ENCODE assay signal across 9 cellular contexts in the genomic region with DNA sequence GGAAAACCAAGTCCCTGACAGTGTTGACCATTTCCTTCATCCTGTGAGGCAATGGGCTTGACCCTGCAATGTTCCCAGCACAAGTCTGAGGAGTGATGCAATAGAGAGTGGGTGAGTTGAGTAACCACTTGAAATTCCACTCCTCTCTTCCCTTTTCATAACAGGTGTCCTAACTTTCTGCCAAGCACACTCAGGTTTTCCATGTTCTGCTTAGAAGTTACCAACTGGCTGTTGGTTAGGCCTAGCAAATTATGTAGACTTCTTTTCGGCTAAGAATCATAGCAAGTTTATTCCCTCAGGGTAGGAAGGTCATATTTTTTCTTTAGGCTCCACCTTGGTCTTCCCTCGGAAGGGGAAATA. TPM values are rescaled to one million over a fixed set of nuclear protein-coding genes. Genes with fewer than 3 reads are reported as not detected.
DNase-seq lines count a peak whose midpoint lies in the region; ATAC-seq and TF ChIP-seq lines count a peak whose summit lies in the region.
"Had no signal": no experiment of that assay in that cellular context is flagged by ENCODE, and none has a peak within 500 bp of the region (broad histone marks: within the 10 kb centered on the region; RNA-seq: fewer than 3 reads in every experiment).

No MANE protein-coding gene starts in this region.

- H3K4me1 Mint-ChIP-seq in activated CD4-positive, alpha-beta T cell treated with anti-CD3 and anti-CD28 coated beads, Interleukin-2, amount 10 ng/mL, durations not matched to agents 24 days and 14 days = peaks cover 60% of the 10 kb centered on the region

- H3K36me3 ChIP-seq in adrenal gland (replicated peaks in 1 of 2) (no peaks in the 10 kb centered on the region), tibial nerve (no peaks in the 10 kb centered on the region)

- intact Hi-C loops in activated CD4-positive, alpha-beta T cell treated with anti-CD3 and anti-CD28 coated beads, Interleukin-2, amount 10 ng/mL, durations not matched to agents 24 days and 14 days (cut with micrococcal nuclease) = loop anchor here (5.0 kb wide), 1 partner anchor 332 kb away; no protein-coding TSS in a partner anchor
- intact Hi-C loops in adrenal gland (cut with DNase I) = no loop called here

- H3K4me1 ChIP-seq in adrenal gland (replicated peaks in 1 of 2) = peaks cover 5 to 63% of the 10 kb centered on the region in 2 donors
- peaks cover 0 to 64% (median 21%) of the 10 kb centered on the region in 4 donors for H3K4me1 ChIP-seq in tibial nerve

- DNase-seq in activated CD4-positive, alpha-beta T cell treated with anti-CD3 and anti-CD28 coated beads, Interleukin-2, amount 10 ng/mL, durations not matched to agents 24 days and 14 days = no peak
- no peak for DNase-seq in activated CD4-positive, alpha-beta T cell treated with anti-CD3 and anti-CD28 coated beads, Interleukin-2, amount 50 U/mL, for 1 hour
- peak; percentile 43 to 81 (median 74) for DNase-seq in adrenal gland
- DNase-seq in iris pigment epithelial cell (ENCODE audit: low read depth) = peak; percentile 99
- DNase-seq in tibial nerve (ENCODE audit: low spot score in 2 of 2) = peak in 1 of 2 donors; percentile 86

- ATAC-seq in HG03521 (IDR thresholded peaks at IDR 0.05; ENCODE audit: unreplicated experiment) (no peak), GM21360 (IDR thresholded peaks at IDR 0.05; ENCODE audit: unreplicated experiment) (no peak), HG03342 (IDR thresholded peaks at IDR 0.05; ENCODE audit: unreplicated experiment) (no peak)
- ATAC-seq: Panc1 had no signal

- TF ChIP-seq CTCF in adrenal gland (IDR thresholded peaks at IDR 0.05) = no peak
- no peak for TF ChIP-seq CTCF in tibial nerve (IDR thresholded peaks at IDR 0.05)

- no peaks in the 10 kb centered on the region for H3K36me3 Mint-ChIP-seq in activated CD4-positive, alpha-beta T cell treated with anti-CD3 and anti-CD28 coated beads, Interleukin-2, amount 10 ng/mL, durations not matched to agents 24 days and 14 days (ENCODE audit: low read depth)

- TF ChIP-seq POLR2A in adrenal gland (IDR thresholded peaks at IDR 0.05) (no peak), tibial nerve (IDR thresholded peaks at IDR 0.05) (peak in 1 of 2 donors; percentile 24)

- peak; percentile 97 to 99 for TF ChIP-seq EP300 in tibial nerve (IDR thresholded peaks at IDR 0.05)

- H3K4me3 Mint-ChIP-seq in activated CD4-positive, alpha-beta T cell treated with anti-CD3 and anti-CD28 coated beads, Interleukin-2, amount 10 ng/mL, durations not matched to agents 24 days and 14 days = no peak overlapping the region

- H3K27ac ChIP-seq in adrenal gland (peak overlapping the region; percentile 6 to 87 (median 36)), tibial nerve (peak overlapping the region; percentile 53 to 89 (median 74))

- no peaks in the 10 kb centered on the region for H3K9me3 ChIP-seq in adrenal gland (replicated peaks in 1 of 3)
- no peaks in the 10 kb centered on the region for H3K9me3 ChIP-seq in tibial nerve

- H3K27ac Mint-ChIP-seq in activated CD4-positive, alpha-beta T cell treated with anti-CD3 and anti-CD28 coated beads, Interleukin-2, amount 10 ng/mL, durations not matched to agents 24 days and 14 days = peak overlapping the region; percentile 79

- no peak overlapping the region for H3K4me3 ChIP-seq in adrenal gland
- no peak overlapping the region for H3K4me3 ChIP-seq in tibial nerve

- WGBS in adrenal gland, 4 donors = 74 to 89% (median 85%) methylated on average over 2 of the region's 2 CpGs
- WGBS in tibial nerve, 2 donors = 64 to 75% methylated on average over 2 of the region's 2 CpGs

- H3K27me3 Mint-ChIP-seq in activated CD4-positive, alpha-beta T cell treated with anti-CD3 and anti-CD28 coated beads, Interleukin-2, amount 10 ng/mL, durations not matched to agents 24 days and 14 days = peaks cover 5% of the 10 kb centered on the region

- H3K9me3 Mint-ChIP-seq in activated CD4-positive, alpha-beta T cell treated with anti-CD3 and anti-CD28 coated beads, Interleukin-2, amount 10 ng/mL, durations not matched to agents 24 days and 14 days = no peaks in the 10 kb centered on the region

- H3K27me3 ChIP-seq in adrenal gland (no peaks in the 10 kb centered on the region), tibial nerve (no peaks in the 10 kb centered on the region)

RNA-seq across cellular contexts. Expression of a gene that starts 11.5 kb away (rescaled TPM):
- total RNA-seq in activated CD4-positive, alpha-beta T cell treated with anti-CD3 and anti-CD28 coated beads, Interleukin-2, amount 10 ng/mL, durations not matched to agents 24 days and 14 days = 54.1 and 58.5 TPM in 2 replicates
- total RNA-seq in adrenal gland (1 to 10 TPM in 5 of 8 donors, under 1 TPM in 2, not detected in 1; 0.60 to 2.9 (median 1.3) TPM), tibial nerve (1 to 10 TPM in 1 of 4 donors, under 1 TPM in 2, not detected in 1; 0.63 to 4.2 (median 0.98) TPM)
- 1 to 10 TPM in 2 of 3 donors, under 1 TPM in 1; 0.82 to 6.7 (median 1.8) TPM for polyA plus RNA-seq in adrenal gland

RNA-seq across cellular contexts. Expression of a gene that starts 37.7 kb away (rescaled TPM):
- not detected in 2 replicates for total RNA-seq in activated CD4-positive, alpha-beta T cell treated with anti-CD3 and anti-CD28 coated beads, Interleukin-2, amount 10 ng/mL, durations not matched to agents 24 days and 14 days
- total RNA-seq in adrenal gland = 10 to 100 TPM in 2 of 8 donors, 1 to 10 TPM in 1, under 1 TPM in 2, not detected in 3; 0.09 to 21.3 (median 1.4) TPM
- polyA plus RNA-seq in adrenal gland = 1 to 10 TPM in 1 of 3 donors, under 1 TPM in 1, not detected in 1; 0.04 to 5.5 TPM
- not detected for total RNA-seq in tibial nerve

RNA-seq across cellular contexts. Expression of a gene that starts 48.1 kb away (rescaled TPM):
- 0.19 TPM in 1 of 2 replicates, not detected in the other for total RNA-seq in activated CD4-positive, alpha-beta T cell treated with anti-CD3 and anti-CD28 coated beads, Interleukin-2, amount 10 ng/mL, durations not matched to agents 24 days and 14 days
- total RNA-seq in adrenal gland (10 to 100 TPM in 3 of 8 donors, 1 to 10 TPM in 5; 3.3 to 44.0 (median 7.3) TPM), tibial nerve (100 to 1,000 TPM in 3 of 4 donors, 10 to 100 TPM in 1; 98.0 to 170 (median 119) TPM)
- 10 to 100 TPM in 1 of 3 donors, 1 to 10 TPM in 1, under 1 TPM in 1; 0.88 to 10.1 (median 6.4) TPM for polyA plus RNA-seq in adrenal gland

Comparison
In these comparisons a context has a peak if more than half of its experiments do, and no peak if none do; other contexts are left out.
1. DNase-seq: peak in adrenal gland (7 of 7) and iris pigment epithelial cell (single experiment); none in activated CD4-positive, alpha-beta T cell treated with anti-CD3 and anti-CD28 coated beads, Interleukin-2, amount 10 ng/mL, durations not matched to agents 24 days and 14 days (single experiment) and activated CD4-positive, alpha-beta T cell treated with anti-CD3 and anti-CD28 coated beads, Interleukin-2, amount 50 U/mL, for 1 hour (single experiment).
2. RNA of a gene that starts 11.5 kb away (total RNA-seq): 54.1 to 58.5 TPM in activated CD4-positive, alpha-beta T cell treated with anti-CD3 and anti-CD28 coated beads, Interleukin-2, amount 10 ng/mL, durations not matched to agents 24 days and 14 days; 0.60 to 2.9 TPM in adrenal gland and 0.63 to 4.2 TPM in tibial nerve; every median in the first group is over 10 times any median in the second.